ENCODE assay signal across 8 cellular contexts in the genomic region with DNA sequence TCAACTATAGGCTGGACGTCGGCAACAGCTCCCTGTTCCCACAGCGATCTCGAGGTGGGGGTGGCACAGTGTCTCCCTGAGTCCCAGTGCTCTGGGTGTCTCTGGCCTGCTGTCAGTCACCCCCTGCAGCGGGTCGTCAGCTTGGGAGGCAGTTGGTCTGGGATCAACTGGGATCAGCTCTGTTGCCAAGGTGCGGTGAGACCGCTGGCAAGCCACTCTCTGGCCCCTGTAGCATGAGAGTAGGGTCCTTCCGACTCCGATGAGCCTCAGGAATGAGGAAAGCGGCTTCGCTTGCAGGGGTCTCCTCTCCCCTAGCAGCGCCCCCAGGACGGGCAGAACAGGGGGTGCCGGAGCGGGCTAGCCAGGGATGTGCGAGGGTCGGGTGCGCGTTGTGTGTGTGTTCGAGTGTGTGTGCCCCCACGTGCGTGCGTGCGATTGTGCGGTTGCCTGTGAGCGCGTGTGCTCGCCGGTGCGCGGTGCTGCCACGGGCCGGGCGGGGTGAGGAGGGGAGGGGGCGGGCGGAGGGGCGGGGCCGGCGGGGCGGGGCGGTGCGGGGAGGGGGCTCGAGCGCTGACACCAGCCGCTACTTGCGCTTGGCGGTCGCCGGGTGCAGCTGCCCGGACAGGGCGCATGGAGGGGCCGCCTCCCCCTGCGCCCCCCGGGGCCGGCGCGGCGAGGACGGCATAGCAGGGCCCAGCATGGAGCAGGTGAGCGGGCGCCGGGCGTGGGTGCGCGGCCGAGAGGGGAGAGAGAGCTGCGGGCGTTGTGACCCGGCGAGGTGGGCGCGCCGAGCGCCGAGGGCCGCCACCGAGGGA. TPM values are rescaled to one million over a fixed set of nuclear protein-coding genes. Genes with fewer than 3 reads are reported as not detected.
DNase-seq lines count a peak whose midpoint lies in the region; TF ChIP-seq lines count a peak whose summit lies in the region.

No MANE protein-coding gene starts in this region.

- H3K4me3 ChIP-seq in CD4-positive, alpha-beta memory T cell (ENCODE audit: low read length in 2 of 2): no peak overlapping the region
- H3K4me3 ChIP-seq in HEK293 (ENCODE audit: low read depth, low read length) (peak overlapping the region; percentile 25), coronary artery (peak overlapping the region; percentile 79), parathyroid adenoma (ENCODE audit: low read depth, low read length) (no peak overlapping the region), MG63 (no peak overlapping the region)

- no peak overlapping the region for H3K4me2 ChIP-seq in parathyroid adenoma (ENCODE audit: low read length)

- peak overlapping the region; percentile 74 for H2AFZ ChIP-seq in parathyroid adenoma

- peaks cover 5% of the 10 kb centered on the region for H3K79me2 ChIP-seq in parathyroid adenoma

- H3K27ac Mint-ChIP-seq in CD4-positive, alpha-beta memory T cell: no peak overlapping the region

- H3K9me3 ChIP-seq in CD4-positive, alpha-beta memory T cell (ENCODE audit: control insufficient read depth in 1 of 2, low read length in 2 of 2): no peaks in the 10 kb centered on the region
- H3K9me3 ChIP-seq in HEK293 (ENCODE audit: control insufficient read depth, insufficient read depth, low read depth, low read length) (no peaks in the 10 kb centered on the region), parathyroid adenoma (ENCODE audit: control insufficient read depth, low read length) (no peaks in the 10 kb centered on the region), MG63 (no peaks in the 10 kb centered on the region)

- H3K36me3 ChIP-seq in CD4-positive, alpha-beta memory T cell (ENCODE audit: insufficient read depth, low read length): no peaks in the 10 kb centered on the region
- H3K36me3 ChIP-seq in HEK293 (ENCODE audit: control insufficient read depth in 2 of 2, insufficient read depth in 1 of 2, low read length in 2 of 2) (no peaks in the 10 kb centered on the region), parathyroid adenoma (ENCODE audit: control insufficient read depth, insufficient read depth, low read length) (no peaks in the 10 kb centered on the region), MG63 (no peaks in the 10 kb centered on the region)

- TF ChIP-seq CTCF in HEK293 (tag by site-specific recombination; IDR thresholded peaks at IDR 0.05) (no peak), coronary artery (IDR thresholded peaks at IDR 0.05) (no peak), parathyroid adenoma (IDR thresholded peaks at IDR 0.05) (no peak), RWPE1 (conservative IDR thresholded peaks at IDR 0.05; ENCODE audit: low read depth) (no peak)

- CTCF ChIA-PET in CD4-positive, alpha-beta memory T cell (lab: Charles Lee; ENCODE audit: partially characterized antibody): interaction anchor here (0.9 to 1.3 kb wide), 2 partner anchors 70 kb away, joined by 3 read pairs; no protein-coding TSS in a partner anchor
- CTCF ChIA-PET in HEK293 (lab: Yijun Ruan, JAX): interaction anchor here (0.7 to 14.8 kb wide), 5 partner anchors 16 to 86 kb away, joined by 3 to 324 read pairs (median 3); a partner anchor contains a TSS
- CTCF ChIA-PET in RWPE1 (lab: Yijun Ruan, JAX): interaction anchor here (0.6 kb wide), 2 partner anchors 28 to 34 kb away, joined by 3 to 4 read pairs; no protein-coding TSS in a partner anchor

- intact Hi-C loops in CD4-positive, alpha-beta memory T cell (cut with micrococcal nuclease): no loop called here

- H3K27me3 Mint-ChIP-seq in CD4-positive, alpha-beta memory T cell: peaks cover 39 to 46% of the 10 kb centered on the region in 2 donors

- no peaks in the 10 kb centered on the region for H3K9me3 Mint-ChIP-seq in CD4-positive, alpha-beta memory T cell

- no peak for DNase-seq in CD4-positive, alpha-beta memory T cell
- DNase-seq in coronary artery (ENCODE audit: low spot score) (no peak), OCI-M2 (lab: John Stamatoyannopoulos, UW; ENCODE audit: unreplicated experiment) (no peak), RWPE1 (ENCODE audit: low spot score) (no peak), NOMO-1 treated with DMSO at 0.1 percent for 48 hours (lab: John Stamatoyannopoulos, UW; ENCODE audit: unreplicated experiment) (no peak), MG63 (no peak)

- H3K27ac ChIP-seq in CD4-positive, alpha-beta memory T cell (ENCODE audit: low read depth, low read length): no peak overlapping the region
- no peak overlapping the region for H3K27ac ChIP-seq in HEK293 (ENCODE audit: extremely low read depth, low read depth, low read length)
- peak overlapping the region in 1 of 2 donors; percentile 85 for H3K27ac ChIP-seq in coronary artery
- H3K27ac ChIP-seq in parathyroid adenoma: peak overlapping the region; percentile 96
- H3K27ac ChIP-seq in RWPE1: no peak overlapping the region

- H3K4me1 ChIP-seq in CD4-positive, alpha-beta memory T cell (ENCODE audit: insufficient read depth, low read length): peaks cover 9% of the 10 kb centered on the region
- peaks cover 14% of the 10 kb centered on the region for H3K4me1 ChIP-seq in HEK293 (ENCODE audit: control insufficient read depth, insufficient read depth, low read length)
- peaks cover 39% of the 10 kb centered on the region for H3K4me1 ChIP-seq in parathyroid adenoma

- peak overlapping the region in 5 of 8 donors; percentile 54 to 74 (median 60) for H3K4me3 Mint-ChIP-seq in CD4-positive, alpha-beta memory T cell

- H3K4me1 Mint-ChIP-seq in CD4-positive, alpha-beta memory T cell: peaks cover 2 to 12% (median 6%) of the 10 kb centered on the region in 4 donors

- H3K27me3 ChIP-seq in CD4-positive, alpha-beta memory T cell (ENCODE audit: insufficient read depth, low read length): peaks cover 22% of the 10 kb centered on the region
- H3K27me3 ChIP-seq in parathyroid adenoma (ENCODE audit: control insufficient read depth, insufficient read depth, low read length) (peaks cover 4% of the 10 kb centered on the region), MG63 (no peaks in the 10 kb centered on the region; the same call in 1 of the 2 replicates)

- POLR2A ChIA-PET in CD4-positive, alpha-beta memory T cell (lab: Charles Lee; ENCODE audit: partially characterized antibody): no interaction called here
- POLR2A ChIA-PET in HEK293 (lab: Yijun Ruan, JAX) (interaction anchor here (1.0 to 1.6 kb wide), 2 partner anchors 67 to 249 kb away, joined by 3 to 4 read pairs; a partner anchor contains a TSS), RWPE1 (lab: Yijun Ruan, JAX; ENCODE audit: low non-redundant PET) (no interaction called here)

- H3K9ac ChIP-seq in parathyroid adenoma: no peak overlapping the region

- H3K36me3 Mint-ChIP-seq in CD4-positive, alpha-beta memory T cell: no peaks in the 10 kb centered on the region

TF ChIP-seq in HEK293, 187 proteins besides CTCF, POLR2A, EP300 and RAD21 (continues in another document):
- TF ChIP-seq, protein P1, sequence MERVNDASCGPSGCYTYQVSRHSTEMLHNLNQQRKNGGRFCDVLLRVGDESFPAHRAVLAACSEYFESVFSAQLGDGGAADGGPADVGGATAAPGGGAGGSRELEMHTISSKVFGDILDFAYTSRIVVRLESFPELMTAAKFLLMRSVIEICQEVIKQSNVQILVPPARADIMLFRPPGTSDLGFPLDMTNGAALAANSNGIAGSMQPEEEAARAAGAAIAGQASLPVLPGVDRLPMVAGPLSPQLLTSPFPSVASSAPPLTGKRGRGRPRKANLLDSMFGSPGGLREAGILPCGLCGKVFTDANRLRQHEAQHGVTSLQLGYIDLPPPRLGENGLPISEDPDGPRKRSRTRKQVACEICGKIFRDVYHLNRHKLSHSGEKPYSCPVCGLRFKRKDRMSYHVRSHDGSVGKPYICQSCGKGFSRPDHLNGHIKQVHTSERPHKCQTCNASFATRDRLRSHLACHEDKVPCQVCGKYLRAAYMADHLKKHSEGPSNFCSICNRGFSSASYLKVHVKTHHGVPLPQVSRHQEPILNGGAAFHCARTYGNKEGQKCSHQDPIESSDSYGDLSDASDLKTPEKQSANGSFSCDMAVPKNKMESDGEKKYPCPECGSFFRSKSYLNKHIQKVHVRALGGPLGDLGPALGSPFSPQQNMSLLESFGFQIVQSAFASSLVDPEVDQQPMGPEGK (tag by site-specific recombination; IDR thresholded peaks at IDR 0.05): 0 out of 2 replicates have a peak, but pooled peaks have one; percentile 38
- peak; percentile 60; the same call in 1 of the 2 replicates for TF ChIP-seq GLIS1 (tag by site-specific recombination; IDR thresholded peaks at IDR 0.05)
- no peak for TF ChIP-seq ZNF426 (tag by site-specific recombination; IDR thresholded peaks at IDR 0.05)
- TF ChIP-seq SP3 (tag by site-specific recombination; IDR thresholded peaks at IDR 0.05): 0 out of 2 replicates have a peak, but pooled peaks have one; percentile 28
- TF ChIP-seq GLIS2 (tag by site-specific recombination; IDR thresholded peaks at IDR 0.05): peak; percentile 72
- TF ChIP-seq, protein P2, sequence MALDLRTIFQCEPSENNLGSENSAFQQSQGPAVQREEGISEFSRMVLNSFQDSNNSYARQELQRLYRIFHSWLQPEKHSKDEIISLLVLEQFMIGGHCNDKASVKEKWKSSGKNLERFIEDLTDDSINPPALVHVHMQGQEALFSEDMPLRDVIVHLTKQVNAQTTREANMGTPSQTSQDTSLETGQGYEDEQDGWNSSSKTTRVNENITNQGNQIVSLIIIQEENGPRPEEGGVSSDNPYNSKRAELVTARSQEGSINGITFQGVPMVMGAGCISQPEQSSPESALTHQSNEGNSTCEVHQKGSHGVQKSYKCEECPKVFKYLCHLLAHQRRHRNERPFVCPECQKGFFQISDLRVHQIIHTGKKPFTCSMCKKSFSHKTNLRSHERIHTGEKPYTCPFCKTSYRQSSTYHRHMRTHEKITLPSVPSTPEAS (tag by site-specific recombination; IDR thresholded peaks at IDR 0.05): peak; percentile 76; the same call in 1 of the 2 replicates
- TF ChIP-seq, protein P3, sequence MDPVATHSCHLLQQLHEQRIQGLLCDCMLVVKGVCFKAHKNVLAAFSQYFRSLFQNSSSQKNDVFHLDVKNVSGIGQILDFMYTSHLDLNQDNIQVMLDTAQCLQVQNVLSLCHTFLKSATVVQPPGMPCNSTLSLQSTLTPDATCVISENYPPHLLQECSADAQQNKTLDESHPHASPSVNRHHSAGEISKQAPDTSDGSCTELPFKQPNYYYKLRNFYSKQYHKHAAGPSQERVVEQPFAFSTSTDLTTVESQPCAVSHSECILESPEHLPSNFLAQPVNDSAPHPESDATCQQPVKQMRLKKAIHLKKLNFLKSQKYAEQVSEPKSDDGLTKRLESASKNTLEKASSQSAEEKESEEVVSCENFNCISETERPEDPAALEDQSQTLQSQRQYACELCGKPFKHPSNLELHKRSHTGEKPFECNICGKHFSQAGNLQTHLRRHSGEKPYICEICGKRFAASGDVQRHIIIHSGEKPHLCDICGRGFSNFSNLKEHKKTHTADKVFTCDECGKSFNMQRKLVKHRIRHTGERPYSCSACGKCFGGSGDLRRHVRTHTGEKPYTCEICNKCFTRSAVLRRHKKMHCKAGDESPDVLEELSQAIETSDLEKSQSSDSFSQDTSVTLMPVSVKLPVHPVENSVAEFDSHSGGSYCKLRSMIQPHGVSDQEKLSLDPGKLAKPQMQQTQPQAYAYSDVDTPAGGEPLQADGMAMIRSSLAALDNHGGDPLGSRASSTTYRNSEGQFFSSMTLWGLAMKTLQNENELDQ (tag by site-specific recombination; IDR thresholded peaks at IDR 0.05; ENCODE audit: low read depth): no peak

RNA-seq across cellular contexts. Expression of a gene that starts 9.4 kb away (rescaled TPM):
- not detected for total RNA-seq in CD4-positive, alpha-beta memory T cell
- polyA plus RNA-seq in CD4-positive, alpha-beta memory T cell: under 1 TPM; 0.04 to 0.23 TPM
- 19.4 and 34.6 TPM in 2 replicates for total RNA-seq in MG63 (2014; rRNA removed; shearing (Covaris generic); ENCODE audit: low replicate concordance)

Comparison
In these comparisons a context has a peak if more than half of its experiments do, and no peak if none do; other contexts are left out.
1. H3K4me3 ChIP-seq: peak in HEK293 (single experiment) and coronary artery (single experiment); none in CD4-positive, alpha-beta memory T cell (0 of 2), parathyroid adenoma (single experiment) and MG63 (single experiment).
2. RNA of a gene that starts 9.4 kb away (total RNA-seq): 19.4 to 34.6 TPM in MG63; not detected in CD4-positive, alpha-beta memory T cell; every median in the first group is over 10 times any median in the second.